ENCODE assay signal across 14 cellular contexts in the genomic region with DNA sequence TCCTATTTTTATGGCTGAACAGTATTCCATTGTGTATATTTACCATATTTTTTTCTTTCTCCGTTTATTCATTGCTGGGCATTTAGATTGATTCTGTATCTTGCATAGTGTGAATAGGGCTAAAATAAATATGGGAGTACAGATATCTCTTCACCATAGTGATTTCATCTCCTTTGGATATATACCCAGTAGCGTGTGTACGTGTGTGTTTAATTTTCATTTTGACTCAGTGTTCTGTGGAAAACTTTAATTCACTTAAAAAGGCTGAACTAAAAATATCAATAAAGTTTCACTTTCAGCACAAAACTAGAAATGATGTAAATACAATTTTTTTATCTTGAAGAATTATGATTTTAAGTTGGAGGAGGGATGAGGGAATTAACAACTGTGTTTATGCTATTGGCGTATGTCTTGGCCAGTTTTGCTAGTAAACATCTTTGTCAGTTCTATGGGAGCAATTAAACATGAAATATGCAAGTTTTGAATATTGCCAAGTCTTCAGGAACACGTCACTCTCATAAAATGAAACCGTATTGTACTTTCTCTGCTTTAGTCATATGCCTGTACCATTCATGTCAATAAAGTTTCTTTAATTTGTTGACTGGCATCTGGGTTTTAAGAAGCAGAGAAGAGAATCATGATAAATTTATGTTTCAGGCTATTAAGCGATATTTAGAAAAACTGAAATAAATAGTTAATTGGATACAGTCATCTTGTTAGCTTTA.
A peak's percentile ranks its signal among the peaks of the same experiment; 100 is the strongest.
DNase-seq lines count a peak whose midpoint lies in the region; TF ChIP-seq lines count a peak whose summit lies in the region.
"Had no signal": no experiment of that assay in that cellular context is flagged by ENCODE, and none has a peak within 500 bp of the region (broad histone marks: within the 10 kb centered on the region; RNA-seq: fewer than 3 reads in every experiment).

No MANE protein-coding gene starts in this region.

- H3K27ac ChIP-seq in uterus (peak overlapping the region; percentile 24 to 65), hepatocyte (no peak overlapping the region)
- H3K27ac ChIP-seq: body of pancreas, thyroid gland had no signal

- H3K36me3 Mint-ChIP-seq in activated naive CD4-positive, alpha-beta T cell treated with anti-CD3 and anti-CD28 coated beads for 36 hours (ENCODE audit: low read depth) = no peaks in the 10 kb centered on the region

- H3K9me3 ChIP-seq in uterus (no peaks in the 10 kb centered on the region), hepatocyte (ENCODE audit: low read depth) (no peaks in the 10 kb centered on the region)
- H3K9me3 ChIP-seq: body of pancreas, thyroid gland had no signal

- H3K4me2 ChIP-seq in hepatocyte = no peak overlapping the region

- H3K4me3 ChIP-seq in WI38 (ENCODE audit: low read depth, low read length) (peak overlapping the region; percentile 16; the same call in 1 of the 2 replicates), uterus (peak overlapping the region in 1 of 2 donors; percentile 11), hepatocyte (no peak overlapping the region)
- H3K4me3 ChIP-seq: body of pancreas, thyroid gland had no signal

- 79% methylated on average over 7 of the region's 7 CpGs for WGBS in hepatocyte (ENCODE audit: low lambda C conversion rate, missing lambda C conversion rate)

- no peaks in the 10 kb centered on the region for H3K9me2 ChIP-seq in hepatocyte (replicated peaks; ENCODE audit: insufficient read depth)

- H3K9me3 Mint-ChIP-seq in activated naive CD4-positive, alpha-beta T cell treated with anti-CD3 and anti-CD28 coated beads for 36 hours = no peaks in the 10 kb centered on the region

- no peak for TF ChIP-seq POLR2A in uterus (IDR thresholded peaks at IDR 0.05)

- intact Hi-C loops in activated naive CD4-positive, alpha-beta T cell treated with anti-CD3 and anti-CD28 coated beads for 36 hours (cut with micrococcal nuclease) = loop anchor here (1.0 to 10.0 kb wide), 6 partner anchors 12 to 741 kb away; partner anchors contain the start of gene DDHD1
- intact Hi-C loops in uterus (cut with DNase I; ENCODE audit: low total_unique reads) = no loop called here

- CTCF ChIA-PET in activated naive CD4-positive, alpha-beta T cell treated with anti-CD3 and anti-CD28 coated beads for 36 hours (lab: Charles Lee) = interaction anchor here (0.6 to 1.6 kb wide), 5 partner anchors 16 to 106 kb away, joined by 3 to 5 read pairs (median 3); no protein-coding TSS in a partner anchor

- no peak for DNase-seq in activated naive CD4-positive, alpha-beta T cell treated with anti-CD3 and anti-CD28 coated beads for 36 hours
- no peak for DNase-seq in activated naive CD4-positive, alpha-beta T cell treated with Interleukin-2 at 50 U/mL for 16 hours
- DNase-seq in fibroblast of peridontal ligament (ENCODE audit: extremely low read depth) (peak; percentile 86), uterus (no peak), NCI-H82 treated with DMSO at 0.1 percent for 48 hours (lab: John Stamatoyannopoulos, UW; ENCODE audit: unreplicated experiment) (no peak), NCI-H2196 treated with DMSO at 0.1 percent for 48 hours (lab: John Stamatoyannopoulos, UW; ENCODE audit: unreplicated experiment) (no peak), hepatocyte (ENCODE audit: low spot score) (no peak)
- DNase-seq: activated CD4-positive, alpha-beta T cell treated with anti-CD3 and anti-CD28 coated beads for 1 hour; body of pancreas; GF-D8; NCI-H526 treated with DMSO at 0.1 percent for 48 hours; thyroid gland had no signal

- H3K36me3 ChIP-seq in uterus = no peaks in the 10 kb centered on the region
- H3K36me3 ChIP-seq in hepatocyte (replicated peaks; ENCODE audit: insufficient read depth, low read depth) = no peaks in the 10 kb centered on the region
- H3K36me3 ChIP-seq: thyroid gland had no signal

- H4K20me1 ChIP-seq in hepatocyte (ENCODE audit: insufficient read depth, poor library complexity, severe bottlenecking) = no peaks in the 10 kb centered on the region

- no peaks in the 10 kb centered on the region for H3K27me3 Mint-ChIP-seq in activated naive CD4-positive, alpha-beta T cell treated with anti-CD3 and anti-CD28 coated beads for 36 hours (ENCODE audit: low read depth)
- H3K27me3 Mint-ChIP-seq: B cell had no signal

- H3K27me3 ChIP-seq in uterus (no peaks in the 10 kb centered on the region), hepatocyte (no peaks in the 10 kb centered on the region)
- H3K27me3 ChIP-seq: body of pancreas, thyroid gland had no signal

- H3K4me1 ChIP-seq in uterus = peaks cover 0 to 27% of the 10 kb centered on the region in 2 donors
- H3K4me1 ChIP-seq in hepatocyte (ENCODE audit: insufficient read depth) = no peaks in the 10 kb centered on the region
- H3K4me1 ChIP-seq: body of pancreas, thyroid gland had no signal

- H3K27ac Mint-ChIP-seq in activated naive CD4-positive, alpha-beta T cell treated with anti-CD3 and anti-CD28 coated beads for 36 hours = peak overlapping the region; percentile 85
- H3K27ac Mint-ChIP-seq: B cell had no signal

- TF ChIP-seq CTCF in WI38 (IDR thresholded peaks at IDR 0.05; ENCODE audit: low read depth, low read length) (no peak), uterus (IDR thresholded peaks at IDR 0.05) (no peak), hepatocyte (IDR thresholded peaks at IDR 0.05; ENCODE audit: poor library complexity) (no peak)

- peaks cover 39% of the 10 kb centered on the region for H3K4me1 Mint-ChIP-seq in activated naive CD4-positive, alpha-beta T cell treated with anti-CD3 and anti-CD28 coated beads for 36 hours (ENCODE audit: low read depth)
- H3K4me1 Mint-ChIP-seq: B cell had no signal

- no peaks in the 10 kb centered on the region for H3K79me2 ChIP-seq in hepatocyte

- H3K4me3 Mint-ChIP-seq in activated naive CD4-positive, alpha-beta T cell treated with anti-CD3 and anti-CD28 coated beads for 36 hours = peak overlapping the region; percentile 14
- H3K4me3 Mint-ChIP-seq: B cell had no signal

- H2AFZ ChIP-seq in hepatocyte = no peak overlapping the region
